ENCODE assay signal across 1 cellular context in genomic region chr6:31680841-31681671, GRCh38.
A peak's percentile ranks its signal among the peaks of the same experiment; 100 is the strongest.
TF ChIP-seq lines count a peak whose summit lies in the region.

Gene LY6G5C, minus strand, starts transcription at chr6:31681067. Its CDS starts 694 bp downstream, at chr6:31680373.

TF ChIP-seq in HepG2, 621 proteins besides CTCF, POLR2A, EP300 and RAD21 (continued from another document and continues in another):
- TF ChIP-seq, protein P1, sequence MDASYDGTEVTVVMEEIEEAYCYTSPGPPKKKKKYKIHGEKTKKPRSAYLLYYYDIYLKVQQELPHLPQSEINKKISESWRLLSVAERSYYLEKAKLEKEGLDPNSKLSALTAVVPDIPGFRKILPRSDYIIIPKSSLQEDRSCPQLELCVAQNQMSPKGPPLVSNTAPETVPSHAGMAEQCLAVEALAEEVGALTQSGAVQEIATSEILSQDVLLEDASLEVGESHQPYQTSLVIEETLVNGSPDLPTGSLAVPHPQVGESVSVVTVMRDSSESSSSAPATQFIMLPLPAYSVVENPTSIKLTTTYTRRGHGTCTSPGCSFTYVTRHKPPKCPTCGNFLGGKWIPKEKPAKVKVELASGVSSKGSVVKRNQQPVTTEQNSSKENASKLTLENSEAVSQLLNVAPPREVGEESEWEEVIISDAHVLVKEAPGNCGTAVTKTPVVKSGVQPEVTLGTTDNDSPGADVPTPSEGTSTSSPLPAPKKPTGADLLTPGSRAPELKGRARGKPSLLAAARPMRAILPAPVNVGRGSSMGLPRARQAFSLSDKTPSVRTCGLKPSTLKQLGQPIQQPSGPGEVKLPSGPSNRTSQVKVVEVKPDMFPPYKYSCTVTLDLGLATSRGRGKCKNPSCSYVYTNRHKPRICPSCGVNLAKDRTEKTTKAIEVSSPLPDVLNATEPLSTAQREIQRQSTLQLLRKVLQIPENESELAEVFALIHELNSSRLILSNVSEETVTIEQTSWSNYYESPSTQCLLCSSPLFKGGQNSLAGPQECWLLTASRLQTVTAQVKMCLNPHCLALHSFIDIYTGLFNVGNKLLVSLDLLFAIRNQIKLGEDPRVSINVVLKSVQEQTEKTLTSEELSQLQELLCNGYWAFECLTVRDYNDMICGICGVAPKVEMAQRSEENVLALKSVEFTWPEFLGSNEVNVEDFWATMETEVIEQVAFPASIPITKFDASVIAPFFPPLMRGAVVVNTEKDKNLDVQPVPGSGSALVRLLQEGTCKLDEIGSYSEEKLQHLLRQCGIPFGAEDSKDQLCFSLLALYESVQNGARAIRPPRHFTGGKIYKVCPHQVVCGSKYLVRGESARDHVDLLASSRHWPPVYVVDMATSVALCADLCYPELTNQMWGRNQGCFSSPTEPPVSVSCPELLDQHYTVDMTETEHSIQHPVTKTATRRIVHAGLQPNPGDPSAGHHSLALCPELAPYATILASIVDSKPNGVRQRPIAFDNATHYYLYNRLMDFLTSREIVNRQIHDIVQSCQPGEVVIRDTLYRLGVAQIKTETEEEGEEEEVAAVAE (CRISPR knock-in tag; IDR thresholded peaks at IDR 0.05; ENCODE audit: borderline replicate concordance): 0 out of 2 replicates have a peak, but pooled peaks have one; percentile 32
- TF ChIP-seq ZMYM3 (CRISPR knock-in tag; IDR thresholded peaks at IDR 0.05) (peak; percentile 40; the same call in 1 of the 2 replicates), ZNF3 (CRISPR knock-in tag; IDR thresholded peaks at IDR 0.05) (no peak), ARID5B (CRISPR knock-in tag; IDR thresholded peaks at IDR 0.05) (peak; percentile 34; the same call in 1 of the 2 replicates), HIC2 (CRISPR knock-in tag; IDR thresholded peaks at IDR 0.05; ENCODE audit: low read depth) (no peak), NR2F1 (CRISPR knock-in tag; IDR thresholded peaks at IDR 0.05) (no peak), ZNF768 (CRISPR knock-in tag; IDR thresholded peaks at IDR 0.05) (no peak), ZNF616 (CRISPR knock-in tag; IDR thresholded peaks at IDR 0.05; ENCODE audit: low read depth) (no peak), SALL2 (CRISPR knock-in tag; IDR thresholded peaks at IDR 0.05) (no peak), MAZ (IDR thresholded peaks at IDR 0.05; ENCODE audit: borderline replicate concordance, low read depth, low read length) (no peak), MAZ (CRISPR knock-in tag; IDR thresholded peaks at IDR 0.05; ENCODE audit: low read depth) (0 out of 2 replicates have a peak, but pooled peaks have one; percentile 16), KDM3A (CRISPR knock-in tag; IDR thresholded peaks at IDR 0.05; ENCODE audit: low read depth) (peak; percentile 73; the same call in 1 of the 2 replicates), HBP1 (CRISPR knock-in tag; IDR thresholded peaks at IDR 0.05; ENCODE audit: low read depth) (peak; percentile 76; the same call in 1 of the 2 replicates), ZNF691 (CRISPR knock-in tag; IDR thresholded peaks at IDR 0.05; ENCODE audit: borderline replicate concordance, low read depth) (0 out of 2 replicates have a peak, but pooled peaks have one; percentile 12), KLF11 (CRISPR knock-in tag; IDR thresholded peaks at IDR 0.05) (no peak), ZFP36 (IDR thresholded peaks at IDR 0.05; ENCODE audit: borderline replicate concordance, low read depth, low read length, partially characterized antibody) (no peak), ZC3H13 (CRISPR knock-in tag; IDR thresholded peaks at IDR 0.05) (no peak), ZNF432 (CRISPR knock-in tag; IDR thresholded peaks at IDR 0.05; ENCODE audit: borderline replicate concordance) (no peak), SMYD3 (CRISPR knock-in tag; IDR thresholded peaks at IDR 0.05) (0 out of 2 replicates have a peak, but pooled peaks have one; percentile 35), KAT8 (CRISPR knock-in tag; IDR thresholded peaks at IDR 0.05) (peak; percentile 58; the same call in 1 of the 2 replicates), ZNF562 (CRISPR knock-in tag; IDR thresholded peaks at IDR 0.05; ENCODE audit: borderline replicate concordance) (no peak), RBM22 (optimal IDR thresholded peaks at IDR 0.05; ENCODE audit: low read length) (no peak), ZSCAN20 (CRISPR knock-in tag; IDR thresholded peaks at IDR 0.05; ENCODE audit: borderline replicate concordance) (no peak), ZFP36L1 (CRISPR knock-in tag; IDR thresholded peaks at IDR 0.05) (no peak), ELF1 (CRISPR knock-in tag; IDR thresholded peaks at IDR 0.05) (peak; percentile 74), RNF219 (CRISPR knock-in tag; IDR thresholded peaks at IDR 0.05) (no peak), GLI4 (CRISPR knock-in tag; IDR thresholded peaks at IDR 0.05; ENCODE audit: borderline replicate concordance) (no peak), ZBTB7B (CRISPR knock-in tag; IDR thresholded peaks at IDR 0.05) (no peak)
- TF ChIP-seq, protein P2, sequence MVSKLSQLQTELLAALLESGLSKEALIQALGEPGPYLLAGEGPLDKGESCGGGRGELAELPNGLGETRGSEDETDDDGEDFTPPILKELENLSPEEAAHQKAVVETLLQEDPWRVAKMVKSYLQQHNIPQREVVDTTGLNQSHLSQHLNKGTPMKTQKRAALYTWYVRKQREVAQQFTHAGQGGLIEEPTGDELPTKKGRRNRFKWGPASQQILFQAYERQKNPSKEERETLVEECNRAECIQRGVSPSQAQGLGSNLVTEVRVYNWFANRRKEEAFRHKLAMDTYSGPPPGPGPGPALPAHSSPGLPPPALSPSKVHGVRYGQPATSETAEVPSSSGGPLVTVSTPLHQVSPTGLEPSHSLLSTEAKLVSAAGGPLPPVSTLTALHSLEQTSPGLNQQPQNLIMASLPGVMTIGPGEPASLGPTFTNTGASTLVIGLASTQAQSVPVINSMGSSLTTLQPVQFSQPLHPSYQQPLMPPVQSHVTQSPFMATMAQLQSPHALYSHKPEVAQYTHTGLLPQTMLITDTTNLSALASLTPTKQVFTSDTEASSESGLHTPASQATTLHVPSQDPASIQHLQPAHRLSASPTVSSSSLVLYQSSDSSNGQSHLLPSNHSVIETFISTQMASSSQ (IDR thresholded peaks at IDR 0.05; ENCODE audit: low read depth): no peak
- TF ChIP-seq, protein P2 (CRISPR knock-in tag; IDR thresholded peaks at IDR 0.05; ENCODE audit: borderline replicate concordance): no peak
- TF ChIP-seq, protein P3, sequence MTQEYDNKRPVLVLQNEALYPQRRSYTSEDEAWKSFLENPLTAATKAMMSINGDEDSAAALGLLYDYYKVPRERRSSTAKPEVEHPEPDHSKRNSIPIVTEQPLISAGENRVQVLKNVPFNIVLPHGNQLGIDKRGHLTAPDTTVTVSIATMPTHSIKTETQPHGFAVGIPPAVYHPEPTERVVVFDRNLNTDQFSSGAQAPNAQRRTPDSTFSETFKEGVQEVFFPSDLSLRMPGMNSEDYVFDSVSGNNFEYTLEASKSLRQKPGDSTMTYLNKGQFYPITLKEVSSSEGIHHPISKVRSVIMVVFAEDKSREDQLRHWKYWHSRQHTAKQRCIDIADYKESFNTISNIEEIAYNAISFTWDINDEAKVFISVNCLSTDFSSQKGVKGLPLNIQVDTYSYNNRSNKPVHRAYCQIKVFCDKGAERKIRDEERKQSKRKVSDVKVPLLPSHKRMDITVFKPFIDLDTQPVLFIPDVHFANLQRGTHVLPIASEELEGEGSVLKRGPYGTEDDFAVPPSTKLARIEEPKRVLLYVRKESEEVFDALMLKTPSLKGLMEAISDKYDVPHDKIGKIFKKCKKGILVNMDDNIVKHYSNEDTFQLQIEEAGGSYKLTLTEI (CRISPR knock-in tag; conservative IDR thresholded peaks at IDR 0.05): no peak
- TF ChIP-seq, protein P4, sequence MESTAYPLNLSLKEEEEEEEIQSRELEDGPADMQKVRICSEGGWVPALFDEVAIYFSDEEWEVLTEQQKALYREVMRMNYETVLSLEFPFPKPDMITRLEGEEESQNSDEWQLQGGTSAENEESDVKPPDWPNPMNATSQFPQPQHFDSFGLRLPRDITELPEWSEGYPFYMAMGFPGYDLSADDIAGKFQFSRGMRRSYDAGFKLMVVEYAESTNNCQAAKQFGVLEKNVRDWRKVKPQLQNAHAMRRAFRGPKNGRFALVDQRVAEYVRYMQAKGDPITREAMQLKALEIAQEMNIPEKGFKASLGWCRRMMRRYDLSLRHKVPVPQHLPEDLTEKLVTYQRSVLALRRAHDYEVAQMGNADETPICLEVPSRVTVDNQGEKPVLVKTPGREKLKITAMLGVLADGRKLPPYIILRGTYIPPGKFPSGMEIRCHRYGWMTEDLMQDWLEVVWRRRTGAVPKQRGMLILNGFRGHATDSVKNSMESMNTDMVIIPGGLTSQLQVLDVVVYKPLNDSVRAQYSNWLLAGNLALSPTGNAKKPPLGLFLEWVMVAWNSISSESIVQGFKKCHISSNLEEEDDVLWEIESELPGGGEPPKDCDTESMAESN (CRISPR knock-in tag; conservative IDR thresholded peaks at IDR 0.05): no peak
- TF ChIP-seq, protein P5, sequence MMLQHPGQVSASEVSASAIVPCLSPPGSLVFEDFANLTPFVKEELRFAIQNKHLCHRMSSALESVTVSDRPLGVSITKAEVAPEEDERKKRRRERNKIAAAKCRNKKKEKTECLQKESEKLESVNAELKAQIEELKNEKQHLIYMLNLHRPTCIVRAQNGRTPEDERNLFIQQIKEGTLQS (CRISPR knock-in tag; IDR thresholded peaks at IDR 0.05): no peak
